8 cellular contexts compared by ENCODE assay signal in genomic region chr20:51326241-51326819, GRCh38.
A peak's percentile ranks its signal among the peaks of the same experiment; 100 is the strongest.
DNase-seq lines count a peak whose midpoint lies in the region; ATAC-seq and TF ChIP-seq lines count a peak whose summit lies in the region.

No MANE protein-coding gene starts in this region.

- H4K20me1 ChIP-seq in SU-DHL-6 (ENCODE audit: low read depth, low read length) = no peaks in the 10 kb centered on the region

- no peaks in the 10 kb centered on the region for H3K79me2 ChIP-seq in SU-DHL-6 (ENCODE audit: insufficient read depth, low read length)
- no peaks in the 10 kb centered on the region for H3K79me2 ChIP-seq in mesendoderm (ENCODE audit: control insufficient read depth, insufficient read depth, low read length)

- no peak overlapping the region for H3K4ac ChIP-seq in mesendoderm (ENCODE audit: low read depth, low read length)

- H3K56ac ChIP-seq in mesendoderm (ENCODE audit: low read length) = no peak overlapping the region

- H3K9ac ChIP-seq in SU-DHL-6 (ENCODE audit: low read length) (no peak overlapping the region), mesendoderm (ENCODE audit: low read length) (no peak overlapping the region)

- peak overlapping the region; percentile 17 for H2BK120ac ChIP-seq in mesendoderm (ENCODE audit: low read depth, low read length)

- no peak overlapping the region for H3K18ac ChIP-seq in mesendoderm (ENCODE audit: low read length)

- H4K5ac ChIP-seq in mesendoderm (ENCODE audit: low read length) = no peak overlapping the region

- H3K9me3 ChIP-seq in SU-DHL-6 (ENCODE audit: insufficient read depth, low read length) (no peaks in the 10 kb centered on the region), breast epithelium (peaks cover 0 to 5% of the 10 kb centered on the region in 2 donors)

- H3F3A ChIP-seq in SU-DHL-6 (ENCODE audit: insufficient read depth) = no peaks in the 10 kb centered on the region

- H3K27ac ChIP-seq in SU-DHL-6 (ENCODE audit: low read depth, low read length) (no peak overlapping the region), breast epithelium (no peak overlapping the region), mesendoderm (ENCODE audit: low read depth, low read length) (no peak overlapping the region)

- H3K27me3 ChIP-seq in H7 (ENCODE audit: control insufficient read depth, insufficient read depth, low read length) = no peaks in the 10 kb centered on the region
- H3K27me3 ChIP-seq in SU-DHL-6 (ENCODE audit: low read length) = no peaks in the 10 kb centered on the region
- H3K27me3 ChIP-seq in breast epithelium = no peaks in the 10 kb centered on the region
- no peaks in the 10 kb centered on the region for H3K27me3 ChIP-seq in mesendoderm (ENCODE audit: insufficient read depth, low read length, poor library complexity)

- no CpG with 5 or more reads among the region's 2 CpGs for WGBS in mesendoderm (ENCODE audit: extremely low coverage, insufficient coverage, low lambda C conversion rate)

- H3K79me1 ChIP-seq in mesendoderm (ENCODE audit: low read length) = no peaks in the 10 kb centered on the region

- no peak overlapping the region for H2AK5ac ChIP-seq in mesendoderm (ENCODE audit: low read length)

- H3K4me1 ChIP-seq in breast epithelium (no peaks in the 10 kb centered on the region), mesendoderm (ENCODE audit: control insufficient read depth, low read depth, low read length) (peaks cover 2% of the 10 kb centered on the region)

- no peak for TF ChIP-seq POLR2A in breast epithelium (IDR thresholded peaks at IDR 0.05)

- H4K8ac ChIP-seq in mesendoderm (ENCODE audit: low read depth, low read length) = no peak overlapping the region

- H3K9me2 ChIP-seq in SU-DHL-6 (replicated peaks; ENCODE audit: insufficient read depth, low read length) = no peaks in the 10 kb centered on the region

- H3K4me2 ChIP-seq in SU-DHL-6 (ENCODE audit: low read depth, low read length, poor library complexity, severe bottlenecking) (no peak overlapping the region), mesendoderm (ENCODE audit: low read length) (no peak overlapping the region)

- ATAC-seq in HG03521 (IDR thresholded peaks at IDR 0.05; ENCODE audit: unreplicated experiment) = no peak

- intact Hi-C loops in breast epithelium (cut with DNase I; ENCODE audit: low total_unique reads) = no loop called here

- no peaks in the 10 kb centered on the region for H3K36me3 ChIP-seq in H7 (replicated peaks; ENCODE audit: control insufficient read depth, insufficient read depth, low read length)
- no peaks in the 10 kb centered on the region for H3K36me3 ChIP-seq in SU-DHL-6 (ENCODE audit: low read length)
- no peaks in the 10 kb centered on the region for H3K36me3 ChIP-seq in breast epithelium
- H3K36me3 ChIP-seq in mesendoderm (ENCODE audit: control insufficient read depth, insufficient read depth, low read length) = no peaks in the 10 kb centered on the region

- TF ChIP-seq CTCF in SU-DHL-6 (IDR thresholded peaks at IDR 0.05; ENCODE audit: insufficient read depth, low read length, poor library complexity, severe bottlenecking) (peak; percentile 54), breast epithelium (IDR thresholded peaks at IDR 0.05) (peak; percentile 28 to 42 (median 34))

- no peak overlapping the region for H2BK5ac ChIP-seq in mesendoderm (ENCODE audit: low read length)

- DNase-seq in AG20443 (ENCODE audit: low spot score) (peak; percentile 84), H7 (peak; percentile 89), breast epithelium (ENCODE audit: low spot score in 2 of 2) (no peak), mesendoderm (peak; percentile 84), hippocampal formation (lab: John Stamatoyannopoulos, UW) (no peak), NCI-H2029 (lab: John Stamatoyannopoulos, UW) (no peak)

- H3K4me3 ChIP-seq in H7 (ENCODE audit: insufficient read depth, low read depth, low read length) (no peak overlapping the region), SU-DHL-6 (ENCODE audit: insufficient read depth, low read length, poor library complexity, severe bottlenecking) (no peak overlapping the region), breast epithelium (no peak overlapping the region), mesendoderm (ENCODE audit: low read length) (no peak overlapping the region)

- H2AFZ ChIP-seq in SU-DHL-6 (ENCODE audit: low read depth, low read length, severe bottlenecking) = no peak overlapping the region

- H2BK15ac ChIP-seq in mesendoderm (replicated peaks; ENCODE audit: low read depth) = no peak overlapping the region

- H3K23ac ChIP-seq in mesendoderm (ENCODE audit: low read length) = no peak overlapping the region

Comparison
In these comparisons a context has a peak if more than half of its experiments do, and no peak if none do; other contexts are left out.
1. DNase-seq: peak in AG20443 (single experiment), H7 (single experiment) and mesendoderm (single experiment); none in breast epithelium (0 of 2), hippocampal formation (0 of 2) and NCI-H2029 (single experiment).